Comparison of ENCODE assay signal across 21 cellular contexts in genomic region chr20:51703446-51704287, GRCh38.
A peak's percentile ranks its signal among the peaks of the same experiment; 100 is the strongest.
DNase-seq lines count a peak whose midpoint lies in the region; ATAC-seq and TF ChIP-seq lines count a peak whose summit lies in the region.
"Had no signal": no experiment of that assay in that cellular context is flagged by ENCODE, and none has a peak within 500 bp of the region (broad histone marks: within the 10 kb centered on the region; RNA-seq: fewer than 3 reads in every experiment).

No MANE protein-coding gene starts in this region.

- H3K9ac ChIP-seq in BLaER1 (peak overlapping the region; percentile 36; the same call in 1 of the 2 replicates), endodermal cell (ENCODE audit: extremely low read depth, low read length, poor library complexity, severe bottlenecking) (no peak overlapping the region)

- no peaks in the 10 kb centered on the region for H3K36me3 ChIP-seq in BLaER1
- H3K36me3 ChIP-seq in endodermal cell (ENCODE audit: control insufficient read depth, insufficient read depth, low read length): no peaks in the 10 kb centered on the region
- H3K36me3 ChIP-seq: uterus had no signal

- H3K4me3 Mint-ChIP-seq in endodermal cell: no peak overlapping the region
- peak overlapping the region; percentile 32 to 49 (median 45) for H3K4me3 Mint-ChIP-seq in nephron
- H3K4me3 Mint-ChIP-seq: T-cell had no signal

- H3K4me1 ChIP-seq in BLaER1 (peaks cover 32% of the 10 kb centered on the region), endodermal cell (ENCODE audit: control insufficient read depth, insufficient read depth, low read length) (peaks cover 34% of the 10 kb centered on the region)
- H3K4me1 ChIP-seq: uterus had no signal

- H3K4me3 ChIP-seq in BLaER1 (no peak overlapping the region), endodermal cell (ENCODE audit: low read length) (no peak overlapping the region)
- H3K4me3 ChIP-seq: gastroesophageal sphincter, stomach, uterus had no signal

- H3K27ac Mint-ChIP-seq in endodermal cell (peak overlapping the region; percentile 74), nephron (peak overlapping the region; percentile 93 to 97 (median 94))
- H3K27ac Mint-ChIP-seq: T-cell had no signal

- H3K36me3 Mint-ChIP-seq in endodermal cell (ENCODE audit: low read depth): peaks cover 9% of the 10 kb centered on the region
- H3K36me3 Mint-ChIP-seq in nephron (ENCODE audit: low read depth): peaks cover 7% of the 10 kb centered on the region
- H3K36me3 Mint-ChIP-seq: T-cell had no signal

- H3K27me3 ChIP-seq in BLaER1: no peaks in the 10 kb centered on the region
- no peaks in the 10 kb centered on the region for H3K27me3 ChIP-seq in endodermal cell (ENCODE audit: control insufficient read depth, insufficient read depth, low read length, poor library complexity, severe bottlenecking)
- H3K27me3 ChIP-seq: gastroesophageal sphincter, stomach, uterus had no signal

- H3K9me3 Mint-ChIP-seq in endodermal cell (no peaks in the 10 kb centered on the region), nephron (no peaks in the 10 kb centered on the region)
- H3K9me3 Mint-ChIP-seq: T-cell had no signal

- ATAC-seq in HG03432 (IDR thresholded peaks at IDR 0.05; ENCODE audit: unreplicated experiment) (no peak), HG03039 (IDR thresholded peaks at IDR 0.05; ENCODE audit: unreplicated experiment) (no peak)
- ATAC-seq: gastroesophageal sphincter, T-cell had no signal

- DNase-seq in HuH-7.5 (ENCODE audit: low spot score) (peak; percentile 79), endodermal cell (no peak), hippocampal formation (lab: John Stamatoyannopoulos, UW) (no peak), NCI-H187 (lab: John Stamatoyannopoulos, UW) (no peak)
- DNase-seq: activated CD4-positive, CD25-positive, alpha-beta regulatory T cell; activated CD8-positive, alpha-beta memory T cell treated with anti-CD3 and anti-CD28 coated beads for 24 hours; activated effector memory CD4-positive, alpha-beta T cell treated with anti-CD3 and anti-CD28 coated beads, Interleukin-2, amount 50 U/mL, for 16 hours; anterior cingulate cortex; DMS 273 treated with DMSO at 0.1 percent for 48 hours; midbrain; NCI-H2081; NCI-H748 treated with DMSO at 0.1 percent for 48 hours; stimulated activated CD4-positive, alpha-beta T cell treated with anti-CD3 and anti-CD28 coated beads, Interleukin-12 subunit alpha, Interleukin-12 subunit beta, amount 100 ng/mL, for 4 hours; stomach; T-cell; uterus had no signal

- TF ChIP-seq CTCF in endodermal cell (conservative IDR thresholded peaks at IDR 0.05) (no peak), nephron (IDR thresholded peaks at IDR 0.05; ENCODE audit: unreplicated experiment in 3 of 3) (no peak)

- H3K27me3 Mint-ChIP-seq in endodermal cell (ENCODE audit: insufficient read depth) (peaks cover 4% of the 10 kb centered on the region), nephron (ENCODE audit: low read depth) (no peaks in the 10 kb centered on the region)

- H3K9me3 ChIP-seq in BLaER1 (no peaks in the 10 kb centered on the region), endodermal cell (ENCODE audit: control insufficient read depth, low read length) (no peaks in the 10 kb centered on the region)
- H3K9me3 ChIP-seq: gastroesophageal sphincter, stomach, uterus had no signal

- H4K20me1 ChIP-seq in BLaER1: no peaks in the 10 kb centered on the region

- peak overlapping the region; percentile 52 for H3K4me2 ChIP-seq in BLaER1

- H3K4me1 Mint-ChIP-seq in endodermal cell (peaks cover 68% of the 10 kb centered on the region), nephron (peaks cover 49% of the 10 kb centered on the region)
- H3K4me1 Mint-ChIP-seq: T-cell had no signal

- H3K27ac ChIP-seq in BLaER1 (peak overlapping the region; percentile 48), endodermal cell (ENCODE audit: low read depth, low read length) (no peak overlapping the region)
- H3K27ac ChIP-seq: gastroesophageal sphincter, uterus had no signal

- WGBS in endodermal cell (ENCODE audit: insufficient coverage in 1 of 2, insufficient read length in 1 of 2), 2 experiments: 69% methylated on average over 5 to 7 of the region's 7 CpGs
